ENCODE assay signal across 8 cellular contexts in genomic region chr7:138002828-138003189, GRCh38. TPM values are rescaled to one million over a fixed set of nuclear protein-coding genes. Genes with fewer than 3 reads are reported as not detected.
DNase-seq lines count a peak whose midpoint lies in the region; ATAC-seq lines count a peak whose summit lies in the region.

No MANE protein-coding gene starts in this region.

- ATAC-seq in T-helper 17 cell (no peak), HG03159 (IDR thresholded peaks at IDR 0.05; ENCODE audit: unreplicated experiment) (no peak), HG03025 (IDR thresholded peaks at IDR 0.05; ENCODE audit: low FRiP score, unreplicated experiment) (no peak)
- ATAC-seq in stimulated activated effector memory CD8-positive, alpha-beta T cell treated with anti-CD3 and anti-CD28 coated beads, Interleukin-12 subunit alpha, Interleukin-12 subunit beta, amount 100 ng/mL, for 72 hours, result no peak

- H3K36me3 Mint-ChIP-seq in activated T-cell treated with anti-CD3 and anti-CD28 coated beads, Interleukin-2, amount 50 U/mL, for 24 hours (ENCODE audit: low read depth), result peaks cover 15% of the 10 kb centered on the region
- peaks cover 3% of the 10 kb centered on the region for H3K36me3 Mint-ChIP-seq in T-helper 17 cell (ENCODE audit: low read depth)
- H3K36me3 Mint-ChIP-seq in immature natural killer cell, result no peaks in the 10 kb centered on the region
- peaks cover 8% of the 10 kb centered on the region for H3K36me3 Mint-ChIP-seq in stimulated activated effector memory CD8-positive, alpha-beta T cell treated with anti-CD3 and anti-CD28 coated beads, Interleukin-12 subunit alpha, Interleukin-12 subunit beta, amount 100 ng/mL, for 72 hours

- peak overlapping the region; percentile 96 for H3K27ac Mint-ChIP-seq in activated T-cell treated with anti-CD3 and anti-CD28 coated beads, Interleukin-2, amount 50 U/mL, for 24 hours
- H3K27ac Mint-ChIP-seq in T-helper 17 cell (peak overlapping the region; percentile 96), immature natural killer cell (peak overlapping the region; percentile 83 to 96 (median 89))
- peak overlapping the region; percentile 98 for H3K27ac Mint-ChIP-seq in stimulated activated effector memory CD8-positive, alpha-beta T cell treated with anti-CD3 and anti-CD28 coated beads, Interleukin-12 subunit alpha, Interleukin-12 subunit beta, amount 100 ng/mL, for 72 hours

- H3K4me1 Mint-ChIP-seq in activated T-cell treated with anti-CD3 and anti-CD28 coated beads, Interleukin-2, amount 50 U/mL, for 24 hours (ENCODE audit: low read depth), result peaks cover 36% of the 10 kb centered on the region
- H3K4me1 Mint-ChIP-seq in T-helper 17 cell, result peaks cover 26% of the 10 kb centered on the region
- peaks cover 36 to 55% of the 10 kb centered on the region in 2 donors for H3K4me1 Mint-ChIP-seq in immature natural killer cell
- peaks cover 31% of the 10 kb centered on the region for H3K4me1 Mint-ChIP-seq in stimulated activated effector memory CD8-positive, alpha-beta T cell treated with anti-CD3 and anti-CD28 coated beads, Interleukin-12 subunit alpha, Interleukin-12 subunit beta, amount 100 ng/mL, for 72 hours

- no peak for DNase-seq in activated T-cell treated with anti-CD3 and anti-CD28 coated beads, Interleukin-2, amount 50 U/mL, for 24 hours
- no peak for DNase-seq in activated T-cell treated with anti-CD3 and anti-CD28 coated beads, Interleukin-2, amount 50 U/mL, for 48 hours
- no peak for DNase-seq in T-helper 17 cell
- no peak for DNase-seq in immature natural killer cell
- no peak for DNase-seq in stimulated activated effector memory CD8-positive, alpha-beta T cell treated with anti-CD3 and anti-CD28 coated beads, Interleukin-12 subunit alpha, Interleukin-12 subunit beta, amount 100 ng/mL, for 72 hours (ENCODE audit: low spot score in 2 of 2)
- no peak for DNase-seq in inferior parietal cortex (ENCODE audit: extremely low spot score)

- no peaks in the 10 kb centered on the region for H3K9me3 Mint-ChIP-seq in activated T-cell treated with anti-CD3 and anti-CD28 coated beads, Interleukin-2, amount 50 U/mL, for 24 hours
- H3K9me3 Mint-ChIP-seq in immature natural killer cell, result no peaks in the 10 kb centered on the region
- no peaks in the 10 kb centered on the region for H3K9me3 Mint-ChIP-seq in stimulated activated effector memory CD8-positive, alpha-beta T cell treated with anti-CD3 and anti-CD28 coated beads, Interleukin-12 subunit alpha, Interleukin-12 subunit beta, amount 100 ng/mL, for 72 hours

- no peaks in the 10 kb centered on the region for H3K9me3 ChIP-seq in T-helper 17 cell (ENCODE audit: control insufficient read depth, low read length, poor library complexity, severe bottlenecking)

- H3K27me3 Mint-ChIP-seq in activated T-cell treated with anti-CD3 and anti-CD28 coated beads, Interleukin-2, amount 50 U/mL, for 24 hours, result no peaks in the 10 kb centered on the region
- H3K27me3 Mint-ChIP-seq in T-helper 17 cell (no peaks in the 10 kb centered on the region), immature natural killer cell (ENCODE audit: low read depth in 3 of 3) (peaks cover 2 to 14% (median 5%) of the 10 kb centered on the region in 3 donors)

- peak overlapping the region; percentile 96 for H3K4me3 Mint-ChIP-seq in activated T-cell treated with anti-CD3 and anti-CD28 coated beads, Interleukin-2, amount 50 U/mL, for 24 hours
- H3K4me3 Mint-ChIP-seq in T-helper 17 cell (no peak overlapping the region), immature natural killer cell (peak overlapping the region; percentile 92 to 96 (median 94))
- peak overlapping the region; percentile 95 for H3K4me3 Mint-ChIP-seq in stimulated activated effector memory CD8-positive, alpha-beta T cell treated with anti-CD3 and anti-CD28 coated beads, Interleukin-12 subunit alpha, Interleukin-12 subunit beta, amount 100 ng/mL, for 72 hours

RNA-seq across cellular contexts. Expression of gene CREB3L2, which starts 0.9 kb away (rescaled TPM):
- 10 to 100 TPM; 32.9 to 33.6 TPM for total RNA-seq in T-helper 17 cell
- 10 to 100 TPM; 10.8 to 21.6 (median 12.6) TPM for polyA plus RNA-seq in immature natural killer cell
